18 cellular contexts compared by ENCODE assay signal in the genomic region with DNA sequence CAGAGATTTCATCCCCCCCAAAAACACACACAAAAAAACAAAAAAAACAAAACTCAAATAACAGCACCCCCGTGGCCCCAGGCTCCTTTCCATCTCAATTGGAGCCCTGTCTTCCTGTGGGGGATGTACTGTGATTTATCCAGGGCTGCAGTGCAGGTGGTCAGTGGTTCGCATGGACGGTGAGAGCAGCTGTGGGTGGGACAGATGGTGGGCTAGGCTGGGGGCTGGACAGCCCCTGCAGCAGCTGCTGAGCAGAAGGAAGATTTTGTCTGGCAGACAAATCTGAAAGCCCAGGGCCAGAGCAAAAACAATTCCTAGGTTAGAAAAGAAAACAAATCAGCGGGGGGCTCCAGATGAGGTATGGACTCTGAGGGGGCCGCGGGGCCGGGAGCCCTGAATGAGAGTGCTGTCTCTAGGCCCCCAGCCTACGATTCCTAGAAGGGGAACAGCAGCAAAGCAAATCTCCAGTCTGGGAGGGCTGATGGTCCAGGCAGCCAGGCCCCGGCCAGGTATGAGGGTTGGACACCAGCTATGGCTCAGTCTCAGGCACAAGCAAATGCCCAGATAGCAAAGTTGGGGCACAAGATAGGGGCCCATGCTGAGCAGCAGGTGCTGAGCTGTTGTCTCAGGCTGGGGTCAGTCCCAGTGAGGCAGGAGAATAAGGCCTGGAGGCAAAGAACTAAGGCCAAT.
"Had no signal": no experiment of that assay in that cellular context is flagged by ENCODE, and none has a peak within 500 bp of the region (broad histone marks: within the 10 kb centered on the region; RNA-seq: fewer than 3 reads in every experiment).

No MANE protein-coding gene starts in this region.

- DNase-seq: activated CD4-positive, alpha-beta T cell treated with anti-CD3 and anti-CD28 coated beads for 4 hours; activated CD8-positive, alpha-beta T cell treated with anti-CD3 and anti-CD28 coated beads for 36 hours; activated effector memory CD4-positive, alpha-beta T cell treated with Interleukin-2 at 50 U/mL for 16 hours; activated naive CD4-positive, alpha-beta T cell treated with anti-CD3 and anti-CD28 coated beads, Interleukin-2, amount 50 U/mL, for 16 hours; activated T-cell treated with anti-CD3 and anti-CD28 coated beads, Interleukin-2, amount 50 U/mL, for 4 hours; dorsolateral prefrontal cortex; hypothalamus; kidney; left ventricle myocardium superior; mesenchymal stem cell; sigmoid colon; stimulated activated CD4-positive, alpha-beta T cell treated with anti-CD3 and anti-CD28 coated beads, Interleukin-12 subunit alpha, Interleukin-12 subunit beta, amount 100 ng/mL, for 4 hours; stimulated activated CD4-positive, alpha-beta T cell treated with anti-CD3 and anti-CD28 coated beads, Interleukin-2, amount 100 ng/mL, for 24 hours had no signal

- H3K27ac ChIP-seq: cardiac muscle cell, dorsolateral prefrontal cortex, esophagus muscularis mucosa, sigmoid colon, thoracic aorta had no signal

- H3K4me3 Mint-ChIP-seq: activated CD8-positive, alpha-beta T cell treated with anti-CD3 and anti-CD28 coated beads for 36 hours; activated T-cell treated with anti-CD3 and anti-CD28 coated beads, Interleukin-2, amount 50 U/mL, for 4 hours had no signal

- FAIRE-seq: endometrium, kidney had no signal

- H3K4me3 ChIP-seq: cardiac muscle cell, dorsolateral prefrontal cortex, esophagus muscularis mucosa, sigmoid colon, thoracic aorta had no signal

- H3K27me3 ChIP-seq: cardiac muscle cell, esophagus muscularis mucosa, sigmoid colon had no signal

- H3K9me3 Mint-ChIP-seq: activated CD8-positive, alpha-beta T cell treated with anti-CD3 and anti-CD28 coated beads for 36 hours; activated T-cell treated with anti-CD3 and anti-CD28 coated beads, Interleukin-2, amount 50 U/mL, for 4 hours; nephron had no signal

- H3K27ac Mint-ChIP-seq: activated CD8-positive, alpha-beta T cell treated with anti-CD3 and anti-CD28 coated beads for 36 hours; nephron had no signal

- ATAC-seq: activated CD8-positive, alpha-beta T cell treated with anti-CD3 and anti-CD28 coated beads for 36 hours; activated T-cell treated with anti-CD3 and anti-CD28 coated beads, Interleukin-2, amount 50 U/mL, for 4 hours; left ventricle myocardium superior had no signal

- H3K36me3 ChIP-seq: cardiac muscle cell, esophagus muscularis mucosa, sigmoid colon, thoracic aorta had no signal

- H3K9me3 ChIP-seq: esophagus muscularis mucosa, sigmoid colon, thoracic aorta had no signal
